1 cellular context compared by ENCODE assay signal in the genomic region with DNA sequence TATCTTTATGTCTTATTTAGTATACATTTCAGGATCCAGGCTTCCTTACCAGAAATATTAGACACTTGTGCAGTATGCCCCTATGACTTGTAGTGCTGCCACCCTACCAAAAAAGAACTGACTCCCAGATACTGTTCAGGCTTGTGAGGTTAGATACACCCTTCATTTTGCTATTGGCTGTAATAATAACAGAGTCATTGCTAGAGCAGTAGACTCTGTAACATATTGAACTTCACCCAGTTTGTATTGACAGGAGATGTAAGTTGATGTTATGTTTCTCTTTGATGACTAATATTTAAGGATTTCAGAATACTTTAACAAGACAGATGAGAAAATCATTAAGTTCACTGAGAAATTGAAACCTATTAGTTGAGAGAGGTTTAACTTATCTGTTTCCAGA.
TF ChIP-seq lines count a peak whose summit lies in the region.

No MANE protein-coding gene starts in this region.

TF ChIP-seq in IMR-90, 13 proteins besides CTCF, POLR2A, EP300 and RAD21:
- no peak for TF ChIP-seq MAZ (IDR thresholded peaks at IDR 0.05; ENCODE audit: borderline replicate concordance, low read depth, low read length)
- TF ChIP-seq, protein P1, sequence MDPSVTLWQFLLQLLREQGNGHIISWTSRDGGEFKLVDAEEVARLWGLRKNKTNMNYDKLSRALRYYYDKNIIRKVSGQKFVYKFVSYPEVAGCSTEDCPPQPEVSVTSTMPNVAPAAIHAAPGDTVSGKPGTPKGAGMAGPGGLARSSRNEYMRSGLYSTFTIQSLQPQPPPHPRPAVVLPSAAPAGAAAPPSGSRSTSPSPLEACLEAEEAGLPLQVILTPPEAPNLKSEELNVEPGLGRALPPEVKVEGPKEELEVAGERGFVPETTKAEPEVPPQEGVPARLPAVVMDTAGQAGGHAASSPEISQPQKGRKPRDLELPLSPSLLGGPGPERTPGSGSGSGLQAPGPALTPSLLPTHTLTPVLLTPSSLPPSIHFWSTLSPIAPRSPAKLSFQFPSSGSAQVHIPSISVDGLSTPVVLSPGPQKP (IDR thresholded peaks at IDR 0.05; ENCODE audit: borderline replicate concordance, low read depth, low read length): no peak
TF ChIP-seq in IMR-90: peak in this region for 0.
